9 cellular contexts compared by ENCODE assay signal in the genomic region with DNA sequence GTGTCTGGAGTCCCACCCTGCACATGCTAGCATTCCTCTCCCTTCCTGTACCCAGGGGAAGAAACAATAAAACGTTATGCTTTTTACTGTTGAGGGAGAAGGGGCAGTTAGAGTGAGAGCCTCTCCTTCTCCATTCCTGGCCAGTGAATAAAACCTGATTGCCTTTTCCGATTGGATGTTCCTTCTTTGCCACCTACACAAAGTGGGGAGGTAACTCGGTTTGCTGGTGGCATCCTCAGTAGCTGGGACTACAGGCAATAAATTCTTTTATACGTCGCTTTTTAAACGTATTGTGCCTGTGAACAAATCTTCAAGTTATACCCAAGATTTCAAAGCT. TPM values are rescaled to one million over a fixed set of nuclear protein-coding genes. Genes with fewer than 3 reads are reported as not detected.
DNase-seq lines count a peak whose midpoint lies in the region; ATAC-seq and TF ChIP-seq lines count a peak whose summit lies in the region.
"Had no signal": no experiment of that assay in that cellular context is flagged by ENCODE, and none has a peak within 500 bp of the region (broad histone marks: within the 10 kb centered on the region; RNA-seq: fewer than 3 reads in every experiment).

No MANE protein-coding gene starts in this region.

- H3K4me1 ChIP-seq in left lung (peaks cover 5 to 13% of the 10 kb centered on the region in 2 donors), thyroid gland (peaks cover 1 to 4% of the 10 kb centered on the region in 2 donors)

- POLR2A ChIA-PET in GM10248 (lab: Yijun Ruan, JAX), result interaction anchor here (0.7 to 1.6 kb wide), 3 partner anchors 13 to 187 kb away, joined by 3 to 10 read pairs (median 3); a partner anchor contains a TSS

- peaks cover 0 to 25% of the 10 kb centered on the region in 2 donors for H3K36me3 ChIP-seq in left lung
- H3K36me3 ChIP-seq in thyroid gland, result peaks cover 0 to 8% of the 10 kb centered on the region in 2 donors

- H3K4me3 ChIP-seq in left lung (peak overlapping the region; percentile 79 to 84), thyroid gland (replicated peaks in 1 of 3) (peak overlapping the region in 2 of 3 donors; percentile 19 to 26)

- H3K27ac Mint-ChIP-seq in activated T-cell treated with anti-CD3 and anti-CD28 coated beads, Interleukin-2, amount 50 U/mL, for 72 hours, result peak overlapping the region; percentile 98
- peak overlapping the region; percentile 91 for H3K27ac Mint-ChIP-seq in activated naive CD8-positive, alpha-beta T cell treated with anti-CD3 and anti-CD28 coated beads, Interleukin-2, amount 50 U/mL, for 24 hours

- WGBS in thyroid gland, 2 donors, result 44 to 49% methylated on average over 6 of the region's 6 CpGs

- DNase-seq in activated T-cell treated with anti-CD3 and anti-CD28 coated beads, Interleukin-2, amount 50 U/mL, for 72 hours, result no peak
- no peak for DNase-seq in activated T-cell treated with anti-CD3 and anti-CD28 coated beads, Interleukin-2, amount 50 U/mL, for 1 hour
- DNase-seq in activated naive CD8-positive, alpha-beta T cell treated with anti-CD3 and anti-CD28 coated beads, Interleukin-2, amount 50 U/mL, for 24 hours, result no peak
- no peak for DNase-seq in left lung
- DNase-seq in thyroid gland, result no peak
- DNase-seq in activated CD4-positive, alpha-beta T cell treated with anti-CD3 and anti-CD28 coated beads, Interleukin-2, amount 50 U/mL, for 1 hour, result no peak
- DNase-seq in dermis blood vessel endothelial cell, result no peak
- DNase-seq in GM10248 (ENCODE audit: extremely low spot score), result no peak

- H3K36me3 Mint-ChIP-seq in activated T-cell treated with anti-CD3 and anti-CD28 coated beads, Interleukin-2, amount 50 U/mL, for 72 hours (ENCODE audit: insufficient read depth in 2 of 2), result peaks cover 0 to 1% of the 10 kb centered on the region in 2 donors
- H3K36me3 Mint-ChIP-seq in activated naive CD8-positive, alpha-beta T cell treated with anti-CD3 and anti-CD28 coated beads, Interleukin-2, amount 50 U/mL, for 24 hours (ENCODE audit: low read depth), result peaks cover 4% of the 10 kb centered on the region

- no peak for TF ChIP-seq POLR2A in thyroid gland (IDR thresholded peaks at IDR 0.05)

- H3K4me3 Mint-ChIP-seq in activated T-cell treated with anti-CD3 and anti-CD28 coated beads, Interleukin-2, amount 50 U/mL, for 72 hours, result peak overlapping the region; percentile 97 to 100
- peak overlapping the region; percentile 88 for H3K4me3 Mint-ChIP-seq in activated naive CD8-positive, alpha-beta T cell treated with anti-CD3 and anti-CD28 coated beads, Interleukin-2, amount 50 U/mL, for 24 hours

- H3K9me3 Mint-ChIP-seq in activated T-cell treated with anti-CD3 and anti-CD28 coated beads, Interleukin-2, amount 50 U/mL, for 72 hours, result no peaks in the 10 kb centered on the region
- H3K9me3 Mint-ChIP-seq in activated naive CD8-positive, alpha-beta T cell treated with anti-CD3 and anti-CD28 coated beads, Interleukin-2, amount 50 U/mL, for 24 hours, result no peaks in the 10 kb centered on the region

- H3K27ac ChIP-seq in left lung (peak overlapping the region; percentile 85 to 87), thyroid gland (peak overlapping the region; percentile 66 to 86 (median 67))

- no peak for ATAC-seq in activated T-cell treated with anti-CD3 and anti-CD28 coated beads, Interleukin-2, amount 50 U/mL, for 72 hours (replicated peaks in 1 of 2)
- ATAC-seq in activated naive CD8-positive, alpha-beta T cell treated with anti-CD3 and anti-CD28 coated beads, Interleukin-2, amount 50 U/mL, for 24 hours, result no peak
- no peak for ATAC-seq in left lung

- H3K9me3 ChIP-seq in left lung (no peaks in the 10 kb centered on the region), thyroid gland (no peaks in the 10 kb centered on the region)

- CTCF ChIA-PET in GM10248 (lab: Yijun Ruan, JAX), result interaction anchor here (0.9 to 1.8 kb wide), 10 partner anchors 11 to 94 kb away, joined by 3 to 11 read pairs (median 4); a partner anchor contains a TSS

- TF ChIP-seq CTCF in left lung (IDR thresholded peaks at IDR 0.05), result no peak
- no peak for TF ChIP-seq CTCF in thyroid gland (IDR thresholded peaks at IDR 0.05)
- TF ChIP-seq CTCF in GM10248 (IDR thresholded peaks at IDR 0.05; ENCODE audit: control extremely low read depth, extremely low read depth, low read depth, missing control alignments), result no peak

- H3K27me3 ChIP-seq in left lung (no peaks in the 10 kb centered on the region), thyroid gland (no peaks in the 10 kb centered on the region)

- no peaks in the 10 kb centered on the region for H3K27me3 Mint-ChIP-seq in activated T-cell treated with anti-CD3 and anti-CD28 coated beads, Interleukin-2, amount 50 U/mL, for 72 hours (ENCODE audit: low read depth)
- no peaks in the 10 kb centered on the region for H3K27me3 Mint-ChIP-seq in activated naive CD8-positive, alpha-beta T cell treated with anti-CD3 and anti-CD28 coated beads, Interleukin-2, amount 50 U/mL, for 24 hours

- peaks cover 18% of the 10 kb centered on the region for H3K4me1 Mint-ChIP-seq in activated T-cell treated with anti-CD3 and anti-CD28 coated beads, Interleukin-2, amount 50 U/mL, for 72 hours (ENCODE audit: low read depth)
- H3K4me1 Mint-ChIP-seq in activated naive CD8-positive, alpha-beta T cell treated with anti-CD3 and anti-CD28 coated beads, Interleukin-2, amount 50 U/mL, for 24 hours, result peaks cover 16% of the 10 kb centered on the region

- intact Hi-C loops in left lung (cut with DNase I) (no loop called here), thyroid gland (cut with DNase I) (no loop called here)

RNA-seq across cellular contexts. Expression of a gene that starts 0.7 kb away (rescaled TPM):
- total RNA-seq in activated T-cell treated with anti-CD3 and anti-CD28 coated beads, Interleukin-2, amount 50 U/mL, for 72 hours, result 10 to 100 TPM; 32.4 to 38.4 TPM
- total RNA-seq in left lung, result 10 to 100 TPM; 41.7 to 47.7 TPM
- total RNA-seq in thyroid gland, result 100 to 1,000 TPM in 1 of 4 donors, 10 to 100 TPM in 3; 51.5 to 146 (median 68.3) TPM
- total RNA-seq in dermis blood vessel endothelial cell, result 47.4 and 60.9 TPM in 2 replicates

RNA-seq across cellular contexts. Expression of a gene that starts 13.7 kb away (rescaled TPM):
- total RNA-seq in activated T-cell treated with anti-CD3 and anti-CD28 coated beads, Interleukin-2, amount 50 U/mL, for 72 hours, result 10 to 100 TPM; 40.9 to 75.0 TPM
- total RNA-seq in left lung (100 to 1,000 TPM in 1 of 2 donors, 10 to 100 TPM in 1; 90.2 to 104 TPM), thyroid gland (10 to 100 TPM; 14.1 to 83.0 (median 24.7) TPM), dermis blood vessel endothelial cell (1.8 and 6.5 TPM in 2 replicates)

RNA-seq across cellular contexts. Expression of a gene that starts 25.1 kb away (rescaled TPM):
- total RNA-seq in activated T-cell treated with anti-CD3 and anti-CD28 coated beads, Interleukin-2, amount 50 U/mL, for 72 hours, result 1 to 10 TPM; 2.2 to 2.8 TPM
- 1 to 10 TPM in 1 of 2 donors, under 1 TPM in 1; 0.61 to 1.4 TPM for total RNA-seq in left lung
- total RNA-seq in thyroid gland, result not detected
- 0.17 TPM in 1 of 2 replicates, not detected in the other for total RNA-seq in dermis blood vessel endothelial cell

RNA-seq across cellular contexts. Expression of a gene that starts 29.3 kb away (rescaled TPM):
- total RNA-seq in activated T-cell treated with anti-CD3 and anti-CD28 coated beads, Interleukin-2, amount 50 U/mL, for 72 hours, result not detected
- total RNA-seq in left lung (not detected), thyroid gland (under 1 TPM in 1 of 4 donors, not detected in 3; 0.56 TPM), dermis blood vessel endothelial cell (not detected in 2 replicates)
- total RNA-seq: T-helper 2 cell treated with Interferon-gamma antibody and Interleukin-4, amounts not matched to agents 100 ng/mL and 5 ng/mL, for 36 hours had no signal

RNA-seq across cellular contexts. Expression of a gene that starts 41.6 kb away (rescaled TPM):
- not detected for total RNA-seq in activated T-cell treated with anti-CD3 and anti-CD28 coated beads, Interleukin-2, amount 50 U/mL, for 72 hours
- total RNA-seq in left lung (not detected), thyroid gland (not detected), dermis blood vessel endothelial cell (not detected in 2 replicates)
- total RNA-seq: T-helper 2 cell treated with Interferon-gamma antibody and Interleukin-4, amounts not matched to agents 100 ng/mL and 5 ng/mL, for 36 hours had no signal
